Comparison of ENCODE assay signal across 21 cellular contexts in the genomic region with DNA sequence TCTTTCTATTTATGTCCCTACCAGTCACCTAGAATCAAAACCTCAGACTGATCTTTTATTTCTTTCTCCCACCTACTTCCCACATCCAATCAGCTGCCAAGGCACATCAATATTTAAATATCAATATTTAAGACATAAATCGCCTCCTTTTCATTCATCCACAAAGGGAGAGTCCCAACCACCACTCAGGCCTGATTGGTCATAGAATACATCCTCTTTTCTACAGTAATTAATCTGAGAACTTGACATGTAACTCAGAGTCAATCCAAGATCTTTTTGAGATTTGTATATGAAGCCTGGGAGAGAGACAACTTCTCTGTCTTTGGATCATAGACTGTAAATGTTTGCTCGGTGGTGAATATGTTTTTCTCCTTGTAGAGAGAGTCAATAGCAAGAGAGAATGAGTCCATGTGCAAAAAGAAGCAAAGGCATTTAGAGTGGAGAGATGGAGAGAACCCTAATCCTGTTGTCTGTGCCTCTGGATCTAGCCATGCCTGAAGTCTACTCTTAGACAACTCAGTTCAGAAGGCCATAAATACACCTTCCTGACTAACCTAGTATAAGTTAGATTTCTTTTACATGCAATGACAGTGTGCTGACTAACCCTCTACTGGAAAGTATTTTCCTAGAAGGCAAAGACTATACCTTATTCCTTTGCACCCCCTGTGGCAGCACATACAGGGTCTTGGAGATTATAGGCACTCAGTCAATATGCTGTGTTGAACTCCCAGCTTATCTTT. TPM values are rescaled to one million over a fixed set of nuclear protein-coding genes. Genes with fewer than 3 reads are reported as not detected.
DNase-seq lines count a peak whose midpoint lies in the region; ATAC-seq and TF ChIP-seq lines count a peak whose summit lies in the region.
"Had no signal": no experiment of that assay in that cellular context is flagged by ENCODE, and none has a peak within 500 bp of the region (broad histone marks: within the 10 kb centered on the region; RNA-seq: fewer than 3 reads in every experiment).

No MANE protein-coding gene starts in this region.

- H3K27me3 ChIP-seq in ascending aorta = no peaks in the 10 kb centered on the region
- H3K27me3 ChIP-seq in neural progenitor cell = no peaks in the 10 kb centered on the region
- no peaks in the 10 kb centered on the region for H3K27me3 ChIP-seq in vagina

- TF ChIP-seq POLR2A in vagina (IDR thresholded peaks at IDR 0.05) = no peak

- H3K4me1 ChIP-seq in ascending aorta = peaks cover 11 to 38% of the 10 kb centered on the region in 2 donors
- no peaks in the 10 kb centered on the region for H3K4me1 ChIP-seq in neural progenitor cell
- H3K4me1 ChIP-seq in vagina = peaks cover 26% of the 10 kb centered on the region
- H3K4me1 ChIP-seq: A549 had no signal

- H3K79me2 ChIP-seq in neural progenitor cell (ENCODE audit: low read depth) = no peaks in the 10 kb centered on the region

- H3K9ac ChIP-seq in neural progenitor cell = no peak overlapping the region

- H3K4me3 ChIP-seq in ascending aorta (no peak overlapping the region), neural progenitor cell (no peak overlapping the region), vagina (no peak overlapping the region)
- H3K4me3 ChIP-seq: A549 had no signal

- H3F3A ChIP-seq in neural progenitor cell (ENCODE audit: low read depth) = no peaks in the 10 kb centered on the region

- DNase-seq in stimulated activated naive CD8-positive, alpha-beta T cell treated with anti-CD3 and anti-CD28 coated beads, Interleukin-15, Interleukin-2, amounts not matched to agents 100 U/mL and 50 U/mL, for 24 hours = no peak
- no peak for DNase-seq in stimulated activated naive CD8-positive, alpha-beta T cell treated with anti-CD3 and anti-CD28 coated beads, Interleukin-15, amount 100 ng/mL, for 72 hours
- DNase-seq in ascending aorta (ENCODE audit: low spot score in 2 of 2) (no peak), neural progenitor cell (ENCODE audit: low spot score) (no peak), vagina (ENCODE audit: extremely low spot score in 2 of 2) (no peak), GM10266 (ENCODE audit: extremely low spot score) (no peak)
- DNase-seq in activated CD8-positive, alpha-beta memory T cell treated with anti-CD3 and anti-CD28 coated beads for 24 hours = no peak
- DNase-seq: CD4-positive, alpha-beta memory T cell; DMS153; GDM1; KBM-7; NCI-H1105; NCI-H1694 treated with DMSO at 0.1 percent for 48 hours; NCI-H2107; NCI-H2227 treated with DMSO at 0.1 percent for 48 hours; NCI-H510A treated with DMSO at 0.1 percent for 48 hours; NCI-H82; OCI-M1; Right ventricle myocardium superior had no signal

- no peak overlapping the region for H3K4me2 ChIP-seq in neural progenitor cell
- H3K4me2 ChIP-seq: A549 had no signal

- H3K9me3 ChIP-seq in ascending aorta (no peaks in the 10 kb centered on the region), neural progenitor cell (ENCODE audit: low read depth) (no peaks in the 10 kb centered on the region), vagina (no peaks in the 10 kb centered on the region)

- H3K36me3 ChIP-seq in ascending aorta (no peaks in the 10 kb centered on the region), neural progenitor cell (no peaks in the 10 kb centered on the region), vagina (no peaks in the 10 kb centered on the region)

- peaks cover 1% of the 10 kb centered on the region for H3K36me3 Mint-ChIP-seq in neural progenitor cell

- intact Hi-C loops in ascending aorta (cut with DNase I) (loop anchor here (5.0 kb wide), 1 partner anchor 123 kb away; no protein-coding TSS in a partner anchor), vagina (cut with DNase I) (loop anchor here (5.0 to 10.0 kb wide), 2 partner anchors 250 to 1808 kb away; no protein-coding TSS in a partner anchor)

- H3K27ac ChIP-seq in ascending aorta = peak overlapping the region; percentile 81 to 89
- H3K27ac ChIP-seq in neural progenitor cell = no peak overlapping the region
- peak overlapping the region; percentile 2 for H3K27ac ChIP-seq in vagina

- peaks cover 13% of the 10 kb centered on the region for H3K4me1 Mint-ChIP-seq in stimulated activated naive CD8-positive, alpha-beta T cell treated with anti-CD3 and anti-CD28 coated beads, Interleukin-15, amount 100 ng/mL, for 72 hours
- H3K4me1 Mint-ChIP-seq in neural progenitor cell = peaks cover 24% of the 10 kb centered on the region

- H4K20me1 ChIP-seq in neural progenitor cell (ENCODE audit: low read depth) = no peaks in the 10 kb centered on the region

- no peak for TF ChIP-seq CTCF in ascending aorta (IDR thresholded peaks at IDR 0.05)
- TF ChIP-seq CTCF in neural progenitor cell (IDR thresholded peaks at IDR 0.05) = no peak
- no peak for TF ChIP-seq CTCF in vagina (IDR thresholded peaks at IDR 0.05)
- TF ChIP-seq CTCF in GM10266 (IDR thresholded peaks at IDR 0.05; ENCODE audit: control insufficient read depth, insufficient read depth, low read depth, missing control alignments) = no peak

- H3K4me3 Mint-ChIP-seq in stimulated activated naive CD8-positive, alpha-beta T cell treated with anti-CD3 and anti-CD28 coated beads, Interleukin-15, amount 100 ng/mL, for 72 hours = no peak overlapping the region
- no peak overlapping the region for H3K4me3 Mint-ChIP-seq in neural progenitor cell
- H3K4me3 Mint-ChIP-seq: CD4-positive, alpha-beta memory T cell had no signal

- H3K27me3 Mint-ChIP-seq in stimulated activated naive CD8-positive, alpha-beta T cell treated with anti-CD3 and anti-CD28 coated beads, Interleukin-15, amount 100 ng/mL, for 72 hours = no peaks in the 10 kb centered on the region
- peaks cover 9% of the 10 kb centered on the region for H3K27me3 Mint-ChIP-seq in neural progenitor cell (ENCODE audit: insufficient read depth, low read depth)
- H3K27me3 Mint-ChIP-seq: CD4-positive, alpha-beta memory T cell had no signal

- no peak overlapping the region for H3K27ac Mint-ChIP-seq in stimulated activated naive CD8-positive, alpha-beta T cell treated with anti-CD3 and anti-CD28 coated beads, Interleukin-15, amount 100 ng/mL, for 72 hours
- H3K27ac Mint-ChIP-seq in neural progenitor cell = peak overlapping the region; percentile 23

- H3K9me3 Mint-ChIP-seq in stimulated activated naive CD8-positive, alpha-beta T cell treated with anti-CD3 and anti-CD28 coated beads, Interleukin-15, amount 100 ng/mL, for 72 hours = peaks cover 0 to 4% of the 10 kb centered on the region in 2 donors
- peaks cover 6% of the 10 kb centered on the region for H3K9me3 Mint-ChIP-seq in neural progenitor cell

- H2AFZ ChIP-seq in neural progenitor cell (replicated peaks) = no peak overlapping the region

- peak; percentile 43 for ATAC-seq in stimulated activated naive CD8-positive, alpha-beta T cell treated with anti-CD3 and anti-CD28 coated beads, Interleukin-15, Interleukin-2, amounts not matched to agents 100 U/mL and 50 U/mL, for 24 hours
- ATAC-seq in stimulated activated naive CD8-positive, alpha-beta T cell treated with anti-CD3 and anti-CD28 coated beads, Interleukin-15, amount 100 ng/mL, for 72 hours = no peak
- no peak for ATAC-seq in HG02852 (IDR thresholded peaks at IDR 0.05; ENCODE audit: unreplicated experiment)
- ATAC-seq: A549 had no signal

RNA-seq across cellular contexts. Expression of gene NEDD9, which starts 12.1 kb away (rescaled TPM):
- total RNA-seq in ascending aorta = 150 TPM
- 4.9 and 8.2 TPM in 2 replicates for total RNA-seq in neural progenitor cell (ENCODE audit: low replicate concordance)
- total RNA-seq in vagina = 45.4 TPM
